ENCODE assay signal across 27 cellular contexts in the genomic region with DNA sequence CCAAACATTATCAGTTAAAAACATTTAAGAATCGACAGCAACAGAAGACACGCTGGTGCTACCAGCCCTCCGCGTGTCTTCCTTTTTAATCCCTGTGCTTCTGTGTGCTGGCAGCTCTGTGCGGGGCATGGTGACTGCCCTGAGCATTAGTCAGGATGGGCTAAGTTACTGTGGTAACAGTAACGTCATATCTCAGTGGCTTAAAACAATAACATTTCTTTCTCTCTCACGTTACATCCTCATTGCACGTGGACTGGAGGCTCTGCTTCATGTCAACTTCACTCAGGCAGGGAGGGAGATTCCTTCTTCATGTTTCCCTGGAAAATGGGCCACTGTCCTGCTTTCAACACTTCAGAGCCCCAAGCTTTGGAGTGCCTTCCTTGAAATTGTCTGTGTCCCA.
A peak's percentile ranks its signal among the peaks of the same experiment; 100 is the strongest.
DNase-seq lines count a peak whose midpoint lies in the region; ATAC-seq, FAIRE-seq and TF ChIP-seq lines count a peak whose summit lies in the region.
"Had no signal": no experiment of that assay in that cellular context is flagged by ENCODE, and none has a peak within 500 bp of the region (broad histone marks: within the 10 kb centered on the region; RNA-seq: fewer than 3 reads in every experiment).

No MANE protein-coding gene starts in this region.

- H3K36me3 ChIP-seq in astrocyte (ENCODE audit: insufficient read depth, low read length) (no peaks in the 10 kb centered on the region), stomach smooth muscle (ENCODE audit: control insufficient read depth in 2 of 2, insufficient read depth in 2 of 2, low read length in 2 of 2) (no peaks in the 10 kb centered on the region), left lung (no peaks in the 10 kb centered on the region)
- H3K36me3 ChIP-seq: vagina had no signal

- no peak overlapping the region for H3K4me3 ChIP-seq in astrocyte (ENCODE audit: insufficient read depth, low read depth, low read length)
- H3K4me3 ChIP-seq in stomach smooth muscle (ENCODE audit: low read length in 2 of 2) = peak overlapping the region in 1 of 2 donors; percentile 35
- H3K4me3 ChIP-seq in left lung = no peak overlapping the region
- H3K4me3 ChIP-seq: body of pancreas, psoas muscle, vagina had no signal

- no peak overlapping the region for H3K4me3 Mint-ChIP-seq in astrocyte (ENCODE audit: unreplicated experiment)
- H3K4me3 Mint-ChIP-seq: activated CD8-positive, alpha-beta T cell treated with anti-CD3 and anti-CD28 coated beads, Interleukin-2, amount 10 ng/mL, durations not matched to agents 7 days and 5 days; activated naive CD8-positive, alpha-beta T cell treated with anti-CD3 and anti-CD28 coated beads, Interleukin-2, amount 50 U/mL, for 24 hours; HFFc6; stimulated activated memory B cell treated with anti-CD40 and anti-IgM and Interleukin-4, amounts not matched to agents 10 μg/mL and 1 μg/mL and 100 μg/mL, for 72 hours; T-cell had no signal

- ATAC-seq in HG02571 (IDR thresholded peaks at IDR 0.05; ENCODE audit: unreplicated experiment) (no peak), left lung (no peak)
- ATAC-seq: activated CD8-positive, alpha-beta T cell treated with anti-CD3 and anti-CD28 coated beads, Interleukin-2, amount 10 ng/mL, durations not matched to agents 7 days and 5 days; activated naive CD8-positive, alpha-beta T cell treated with anti-CD3 and anti-CD28 coated beads, Interleukin-2, amount 50 U/mL, for 24 hours; body of pancreas; psoas muscle; stimulated activated memory B cell treated with anti-CD40 and anti-IgM and Interleukin-4, amounts not matched to agents 10 μg/mL and 1 μg/mL and 100 μg/mL, for 72 hours; T-cell had no signal

- H3K4me2 ChIP-seq in astrocyte (ENCODE audit: low read length) = no peak overlapping the region

- intact Hi-C loops in left lung (cut with DNase I) = no loop called here

- no peaks in the 10 kb centered on the region for H3K27me3 ChIP-seq in astrocyte (ENCODE audit: insufficient read depth, low read length)
- no peaks in the 10 kb centered on the region for H3K27me3 ChIP-seq in stomach smooth muscle (ENCODE audit: control insufficient read depth in 1 of 2, insufficient read depth in 2 of 2, low read length in 2 of 2)
- no peaks in the 10 kb centered on the region for H3K27me3 ChIP-seq in left lung
- H3K27me3 ChIP-seq: body of pancreas, vagina had no signal

- DNase-seq in HPDE6-E6E7 (ENCODE audit: extremely low spot score) = peak; percentile 14
- DNase-seq in astrocyte (ENCODE audit: low read depth) = no peak
- DNase-seq in kidney glomerular epithelial cell (lab: John Stamatoyannopoulos, UW) = peak; percentile 12
- no peak for DNase-seq in hippocampal formation (lab: John Stamatoyannopoulos, UW)
- DNase-seq in NCI-H2227 treated with DMSO at 0.1 percent for 48 hours (lab: John Stamatoyannopoulos, UW) = no peak
- no peak for DNase-seq in left lung
- DNase-seq: activated CD4-positive, alpha-beta T cell treated with anti-CD3 and anti-CD28 coated beads for 1 hour; activated CD8-positive, alpha-beta T cell treated with anti-CD3 and anti-CD28 coated beads, Interleukin-2, amount 10 ng/mL, durations not matched to agents 7 days and 5 days; activated gamma-delta T cell treated with Interleukin-2 at 50 U/mL for 16 hours; activated naive CD8-positive, alpha-beta T cell treated with anti-CD3 and anti-CD28 coated beads, Interleukin-2, amount 50 U/mL, for 24 hours; body of pancreas; effector memory CD4-positive, alpha-beta T cell; HFFc6; islet precursor cell; NCI-H146; NCI-H510A treated with DMSO at 0.1 percent for 48 hours; psoas muscle; SIG-M5; small intestine; T-cell had no signal

- no peaks in the 10 kb centered on the region for H4K20me1 ChIP-seq in astrocyte (ENCODE audit: insufficient read depth, low read length)

- H3K9me3 ChIP-seq in astrocyte (ENCODE audit: insufficient read depth, low read depth, low read length) (no peaks in the 10 kb centered on the region), stomach smooth muscle (ENCODE audit: control insufficient read depth in 2 of 2, low read length in 2 of 2) (no peaks in the 10 kb centered on the region), left lung (no peaks in the 10 kb centered on the region)
- H3K9me3 ChIP-seq: body of pancreas, psoas muscle, vagina had no signal

- H3K9ac ChIP-seq in astrocyte (ENCODE audit: low read length) (no peak overlapping the region), stomach smooth muscle (ENCODE audit: low read length in 2 of 2) (peak overlapping the region in 1 of 2 donors; percentile 35)

- no peak for FAIRE-seq in astrocyte (lab: Jason Lieb, UNC)
- FAIRE-seq: colon, small intestine, TTC549 had no signal

- TF ChIP-seq CTCF in astrocyte (IDR thresholded peaks at IDR 0.05; ENCODE audit: insufficient read depth, low read depth, low read length) = no peak
- no peak for TF ChIP-seq CTCF in left lung (IDR thresholded peaks at IDR 0.05)

- no peaks in the 10 kb centered on the region for H3K79me2 ChIP-seq in astrocyte (ENCODE audit: insufficient read depth, low read length)

- H3K4me1 ChIP-seq in astrocyte (ENCODE audit: insufficient read depth, low read length) = no peaks in the 10 kb centered on the region
- H3K4me1 ChIP-seq in stomach smooth muscle (ENCODE audit: control insufficient read depth, insufficient read depth, low read length) = peaks cover 6% of the 10 kb centered on the region
- H3K4me1 ChIP-seq in left lung = no peaks in the 10 kb centered on the region
- H3K4me1 ChIP-seq: body of pancreas, psoas muscle, vagina had no signal

- H3K4me1 Mint-ChIP-seq in astrocyte (ENCODE audit: low read depth, unreplicated experiment) = peaks cover 3% of the 10 kb centered on the region
- H3K4me1 Mint-ChIP-seq: activated naive CD8-positive, alpha-beta T cell treated with anti-CD3 and anti-CD28 coated beads, Interleukin-2, amount 50 U/mL, for 24 hours; stimulated activated memory B cell treated with anti-CD40 and anti-IgM and Interleukin-4, amounts not matched to agents 10 μg/mL and 1 μg/mL and 100 μg/mL, for 72 hours; T-cell had no signal

- no peak overlapping the region for H3K27ac Mint-ChIP-seq in astrocyte (ENCODE audit: unreplicated experiment)
- H3K27ac Mint-ChIP-seq: activated CD8-positive, alpha-beta T cell treated with anti-CD3 and anti-CD28 coated beads, Interleukin-2, amount 10 ng/mL, durations not matched to agents 7 days and 5 days; activated naive CD8-positive, alpha-beta T cell treated with anti-CD3 and anti-CD28 coated beads, Interleukin-2, amount 50 U/mL, for 24 hours; HFFc6; stimulated activated memory B cell treated with anti-CD40 and anti-IgM and Interleukin-4, amounts not matched to agents 10 μg/mL and 1 μg/mL and 100 μg/mL, for 72 hours; T-cell had no signal

- H3K36me3 Mint-ChIP-seq in astrocyte (ENCODE audit: low read depth, unreplicated experiment) = no peaks in the 10 kb centered on the region
- H3K36me3 Mint-ChIP-seq: stimulated activated memory B cell treated with anti-CD40 and anti-IgM and Interleukin-4, amounts not matched to agents 10 μg/mL and 1 μg/mL and 100 μg/mL, for 72 hours; T-cell had no signal

- H3K27ac ChIP-seq in astrocyte (ENCODE audit: low read depth, low read length) (no peak overlapping the region), stomach smooth muscle (ENCODE audit: low read length) (peak overlapping the region; percentile 26), left lung (no peak overlapping the region)
- H3K27ac ChIP-seq: body of pancreas, C4-2B, psoas muscle, vagina had no signal

- H3K9me3 Mint-ChIP-seq in astrocyte (ENCODE audit: unreplicated experiment) = no peaks in the 10 kb centered on the region
- H3K9me3 Mint-ChIP-seq: activated naive CD8-positive, alpha-beta T cell treated with anti-CD3 and anti-CD28 coated beads, Interleukin-2, amount 50 U/mL, for 24 hours; stimulated activated memory B cell treated with anti-CD40 and anti-IgM and Interleukin-4, amounts not matched to agents 10 μg/mL and 1 μg/mL and 100 μg/mL, for 72 hours; T-cell had no signal

- H3K27me3 Mint-ChIP-seq in astrocyte (ENCODE audit: low read depth, unreplicated experiment) = peaks cover 2% of the 10 kb centered on the region
- H3K27me3 Mint-ChIP-seq: activated naive CD8-positive, alpha-beta T cell treated with anti-CD3 and anti-CD28 coated beads, Interleukin-2, amount 50 U/mL, for 24 hours; stimulated activated memory B cell treated with anti-CD40 and anti-IgM and Interleukin-4, amounts not matched to agents 10 μg/mL and 1 μg/mL and 100 μg/mL, for 72 hours had no signal

- peak overlapping the region; percentile 26 for H2AFZ ChIP-seq in astrocyte (ENCODE audit: low read depth, low read length)

Comparison
In these comparisons a context has a peak if more than half of its experiments do, and no peak if none do; other contexts are left out.
1. DNase-seq: peak in HPDE6-E6E7 (single experiment) and kidney glomerular epithelial cell (single experiment); none in astrocyte (single experiment), hippocampal formation (0 of 2), NCI-H2227 treated with DMSO at 0.1 percent for 48 hours (single experiment) and left lung (0 of 2).